In genomic region chr5:125257997-125258396, GRCh38 we compare ENCODE assay signal across 1 cellular context.
TF ChIP-seq lines count a peak whose summit lies in the region.

No MANE protein-coding gene starts in this region.

TF ChIP-seq in GM23338, 12 proteins besides CTCF, POLR2A, EP300 and RAD21 (continued from another document):
- TF ChIP-seq, protein P1, sequence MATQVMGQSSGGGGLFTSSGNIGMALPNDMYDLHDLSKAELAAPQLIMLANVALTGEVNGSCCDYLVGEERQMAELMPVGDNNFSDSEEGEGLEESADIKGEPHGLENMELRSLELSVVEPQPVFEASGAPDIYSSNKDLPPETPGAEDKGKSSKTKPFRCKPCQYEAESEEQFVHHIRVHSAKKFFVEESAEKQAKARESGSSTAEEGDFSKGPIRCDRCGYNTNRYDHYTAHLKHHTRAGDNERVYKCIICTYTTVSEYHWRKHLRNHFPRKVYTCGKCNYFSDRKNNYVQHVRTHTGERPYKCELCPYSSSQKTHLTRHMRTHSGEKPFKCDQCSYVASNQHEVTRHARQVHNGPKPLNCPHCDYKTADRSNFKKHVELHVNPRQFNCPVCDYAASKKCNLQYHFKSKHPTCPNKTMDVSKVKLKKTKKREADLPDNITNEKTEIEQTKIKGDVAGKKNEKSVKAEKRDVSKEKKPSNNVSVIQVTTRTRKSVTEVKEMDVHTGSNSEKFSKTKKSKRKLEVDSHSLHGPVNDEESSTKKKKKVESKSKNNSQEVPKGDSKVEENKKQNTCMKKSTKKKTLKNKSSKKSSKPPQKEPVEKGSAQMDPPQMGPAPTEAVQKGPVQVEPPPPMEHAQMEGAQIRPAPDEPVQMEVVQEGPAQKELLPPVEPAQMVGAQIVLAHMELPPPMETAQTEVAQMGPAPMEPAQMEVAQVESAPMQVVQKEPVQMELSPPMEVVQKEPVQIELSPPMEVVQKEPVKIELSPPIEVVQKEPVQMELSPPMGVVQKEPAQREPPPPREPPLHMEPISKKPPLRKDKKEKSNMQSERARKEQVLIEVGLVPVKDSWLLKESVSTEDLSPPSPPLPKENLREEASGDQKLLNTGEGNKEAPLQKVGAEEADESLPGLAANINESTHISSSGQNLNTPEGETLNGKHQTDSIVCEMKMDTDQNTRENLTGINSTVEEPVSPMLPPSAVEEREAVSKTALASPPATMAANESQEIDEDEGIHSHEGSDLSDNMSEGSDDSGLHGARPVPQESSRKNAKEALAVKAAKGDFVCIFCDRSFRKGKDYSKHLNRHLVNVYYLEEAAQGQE (IDR thresholded peaks at IDR 0.05; ENCODE audit: unreplicated experiment) = no peak
- no peak for TF ChIP-seq CREB1 (CRISPR knock-in tag; IDR thresholded peaks at IDR 0.05; ENCODE audit: low read depth)
- TF ChIP-seq JUNB (IDR thresholded peaks at IDR 0.05; ENCODE audit: unreplicated experiment) = no peak
